Comparison of ENCODE assay signal across 8 cellular contexts in genomic region chr6:110039996-110040383, GRCh38.
A peak's percentile ranks its signal among the peaks of the same experiment; 100 is the strongest.
DNase-seq lines count a peak whose midpoint lies in the region; ATAC-seq and TF ChIP-seq lines count a peak whose summit lies in the region.

No MANE protein-coding gene starts in this region.

- TF ChIP-seq CTCF in gastroesophageal sphincter (IDR thresholded peaks at IDR 0.05) = peak in 1 of 4 experiments; percentile 32

- peaks cover 12% of the 10 kb centered on the region for H3K27me3 Mint-ChIP-seq in CD4-positive, CD25-positive, alpha-beta regulatory T cell
- H3K27me3 Mint-ChIP-seq in activated T-helper 1 cell treated with anti-CD3 and anti-CD28 coated beads, Interleukin-12 subunit alpha, Interleukin-12 subunit beta, Interleukin-2, Interleukin-4 antibody, amounts not matched to agents 30 ng/mL and 10 ng/mL and 1 ng/mL, durations not matched to agents 14 hours and 24 hours and 36 hours (ENCODE audit: insufficient read depth) = peaks cover 2% of the 10 kb centered on the region

- peaks cover 10 to 16% (median 12%) of the 10 kb centered on the region in 4 donors for H3K4me1 Mint-ChIP-seq in CD4-positive, CD25-positive, alpha-beta regulatory T cell
- peaks cover 19% of the 10 kb centered on the region for H3K4me1 Mint-ChIP-seq in activated T-helper 1 cell treated with anti-CD3 and anti-CD28 coated beads, Interleukin-12 subunit alpha, Interleukin-12 subunit beta, Interleukin-2, Interleukin-4 antibody, amounts not matched to agents 30 ng/mL and 10 ng/mL and 1 ng/mL, durations not matched to agents 14 hours and 24 hours and 36 hours (ENCODE audit: low read depth)

- H3K36me3 ChIP-seq in CD4-positive, CD25-positive, alpha-beta regulatory T cell (ENCODE audit: control insufficient read depth, insufficient read depth, low read length) = no peaks in the 10 kb centered on the region
- H3K36me3 ChIP-seq in gastroesophageal sphincter = no peaks in the 10 kb centered on the region

- no peak for TF ChIP-seq POLR2A in gastroesophageal sphincter (IDR thresholded peaks at IDR 0.05)

- 14 to 23% methylated on average over 8 to 14 of the region's 14 CpGs for WGBS in gastroesophageal sphincter (ENCODE audit: low coverage in 1 of 2), 2 donors

- H3K9me3 Mint-ChIP-seq in CD4-positive, CD25-positive, alpha-beta regulatory T cell = peaks cover 0 to 2% (median 0%) of the 10 kb centered on the region in 7 donors
- no peaks in the 10 kb centered on the region for H3K9me3 Mint-ChIP-seq in activated T-helper 1 cell treated with anti-CD3 and anti-CD28 coated beads, Interleukin-12 subunit alpha, Interleukin-12 subunit beta, Interleukin-2, Interleukin-4 antibody, amounts not matched to agents 30 ng/mL and 10 ng/mL and 1 ng/mL, durations not matched to agents 14 hours and 24 hours and 36 hours

- no peaks in the 10 kb centered on the region for H3K9me3 ChIP-seq in CD4-positive, CD25-positive, alpha-beta regulatory T cell (ENCODE audit: control insufficient read depth in 2 of 2, low read length in 2 of 2)
- no peaks in the 10 kb centered on the region for H3K9me3 ChIP-seq in gastroesophageal sphincter

- ATAC-seq in CD4-positive, CD25-positive, alpha-beta regulatory T cell (ENCODE audit: low read depth in 2 of 2) = peak; percentile 54 to 64
- ATAC-seq in GM19372 (IDR thresholded peaks at IDR 0.05; ENCODE audit: low read depth, unreplicated experiment) = peak; percentile 43
- ATAC-seq in HG03460 (IDR thresholded peaks at IDR 0.05; ENCODE audit: unreplicated experiment) = peak; percentile 46
- ATAC-seq in sciatic nerve = peak; percentile 61
- no peak for ATAC-seq in gastroesophageal sphincter

- DNase-seq in CD4-positive, CD25-positive, alpha-beta regulatory T cell = peak in 1 of 3 donors; percentile 69
- DNase-seq in NOMO-1 treated with DMSO at 0.1 percent for 48 hours (lab: John Stamatoyannopoulos, UW; ENCODE audit: unreplicated experiment) (peak; percentile 63), germinal center (ENCODE audit: low spot score) (peak; percentile 31), sciatic nerve (ENCODE audit: low spot score) (no peak)
- DNase-seq in activated T-helper 1 cell treated with anti-CD3 and anti-CD28 coated beads, Interleukin-12 subunit alpha, Interleukin-12 subunit beta, Interleukin-2, Interleukin-4 antibody, amounts not matched to agents 30 ng/mL and 10 ng/mL and 1 ng/mL, durations not matched to agents 14 hours and 24 hours and 36 hours (ENCODE audit: low spot score) = peak; percentile 12

- peak overlapping the region; percentile 75 for H3K4me3 ChIP-seq in CD4-positive, CD25-positive, alpha-beta regulatory T cell (ENCODE audit: low read depth, low read length)
- peak overlapping the region in 1 of 2 donors; percentile 24 for H3K4me3 ChIP-seq in gastroesophageal sphincter

- TF ChIP-seq EP300 in gastroesophageal sphincter (IDR thresholded peaks at IDR 0.05) = no peak

- H3K27ac Mint-ChIP-seq in CD4-positive, CD25-positive, alpha-beta regulatory T cell = peak overlapping the region; percentile 91 to 95 (median 93)
- H3K27ac Mint-ChIP-seq in activated T-helper 1 cell treated with anti-CD3 and anti-CD28 coated beads, Interleukin-12 subunit alpha, Interleukin-12 subunit beta, Interleukin-2, Interleukin-4 antibody, amounts not matched to agents 30 ng/mL and 10 ng/mL and 1 ng/mL, durations not matched to agents 14 hours and 24 hours and 36 hours = peak overlapping the region; percentile 59

- intact Hi-C loops in activated T-helper 1 cell treated with anti-CD3 and anti-CD28 coated beads, Interleukin-12 subunit alpha, Interleukin-12 subunit beta, Interleukin-2, Interleukin-4 antibody, amounts not matched to agents 30 ng/mL and 10 ng/mL and 1 ng/mL, durations not matched to agents 14 hours and 24 hours and 36 hours (cut with micrococcal nuclease) = loop anchor here (1.0 to 5.0 kb wide), 5 partner anchors 140 to 853 kb away; partner anchors contain the start of gene CDC40
- intact Hi-C loops in sciatic nerve (cut with DNase I) = loop anchor here (5.0 kb wide), 1 partner anchor 333 kb away; no protein-coding TSS in a partner anchor

- H3K27me3 ChIP-seq in CD4-positive, CD25-positive, alpha-beta regulatory T cell (ENCODE audit: control insufficient read depth, insufficient read depth, low read length) = no peaks in the 10 kb centered on the region
- H3K27me3 ChIP-seq in gastroesophageal sphincter = no peaks in the 10 kb centered on the region

- H3K4me3 Mint-ChIP-seq in CD4-positive, CD25-positive, alpha-beta regulatory T cell = peak overlapping the region; percentile 80 to 95 (median 92)
- H3K4me3 Mint-ChIP-seq in activated T-helper 1 cell treated with anti-CD3 and anti-CD28 coated beads, Interleukin-12 subunit alpha, Interleukin-12 subunit beta, Interleukin-2, Interleukin-4 antibody, amounts not matched to agents 30 ng/mL and 10 ng/mL and 1 ng/mL, durations not matched to agents 14 hours and 24 hours and 36 hours = peak overlapping the region; percentile 83

- H3K27ac ChIP-seq in CD4-positive, CD25-positive, alpha-beta regulatory T cell (ENCODE audit: insufficient read depth, low read length, poor library complexity, severe bottlenecking) = peak overlapping the region; percentile 49
- no peak overlapping the region for H3K27ac ChIP-seq in gastroesophageal sphincter

- H3K36me3 Mint-ChIP-seq in CD4-positive, CD25-positive, alpha-beta regulatory T cell = no peaks in the 10 kb centered on the region
- no peaks in the 10 kb centered on the region for H3K36me3 Mint-ChIP-seq in activated T-helper 1 cell treated with anti-CD3 and anti-CD28 coated beads, Interleukin-12 subunit alpha, Interleukin-12 subunit beta, Interleukin-2, Interleukin-4 antibody, amounts not matched to agents 30 ng/mL and 10 ng/mL and 1 ng/mL, durations not matched to agents 14 hours and 24 hours and 36 hours (ENCODE audit: low read depth)

- H3K4me1 ChIP-seq in CD4-positive, CD25-positive, alpha-beta regulatory T cell (ENCODE audit: control insufficient read depth, insufficient read depth, low read length, poor library complexity, severe bottlenecking) = peaks cover 14% of the 10 kb centered on the region
- no peaks in the 10 kb centered on the region for H3K4me1 ChIP-seq in gastroesophageal sphincter
